In genomic region chr1:202282017-202282335, GRCh38 we compare ENCODE assay signal across 20 cellular contexts. TPM values are rescaled to one million over a fixed set of nuclear protein-coding genes. Genes with fewer than 3 reads are reported as not detected.
DNase-seq lines count a peak whose midpoint lies in the region; ATAC-seq, FAIRE-seq and TF ChIP-seq lines count a peak whose summit lies in the region.
"Had no signal": no experiment of that assay in that cellular context is flagged by ENCODE, and none has a peak within 500 bp of the region (broad histone marks: within the 10 kb centered on the region; RNA-seq: fewer than 3 reads in every experiment).

No MANE protein-coding gene starts in this region.

- DNase-seq in Panc1 (ENCODE audit: low read depth, low spot score) (no peak), endothelial cell of umbilical vein (ENCODE audit: low read depth, low spot score) (no peak), retina (peak; percentile 17), SJCRH30 (no peak), HuH-7.5 (ENCODE audit: low spot score) (no peak), left ventricle myocardium inferior (no peak), H4 (ENCODE audit: low spot score) (no peak)
- DNase-seq: activated CD4-positive, alpha-beta T cell treated with anti-CD3 and anti-CD28 coated beads, Interleukin-2, amount 10 ng/mL, durations not matched to agents 7 days and 5 days; CD4-positive, alpha-beta memory T cell; left ventricle myocardium superior; NCI-H526; occipital lobe; right cardiac atrium; SHP77 treated with DMSO at 0.1 percent for 48 hours; substantia nigra; T-helper 1 cell had no signal

- POLR2A ChIA-PET in Panc1 (lab: Charles Lee) (no interaction called here), endothelial cell of umbilical vein (lab: Charles Lee) (interaction anchor here (0.5 kb wide), 1 partner anchor 64 kb away, joined by 3 read pairs; no protein-coding TSS in a partner anchor)

- CTCF ChIA-PET in Panc1 (lab: Charles Lee), result no interaction called here
- CTCF ChIA-PET in endothelial cell of umbilical vein (lab: Charles Lee), result interaction anchor here (0.9 to 4.9 kb wide), 4 partner anchors 8 to 33 kb away, joined by 4 to 33 read pairs (median 4); no protein-coding TSS in a partner anchor

- no peak overlapping the region for H3K9ac ChIP-seq in BLaER1 treated with 17β-estradiol and CSF1 and Interleukin-3, amounts not matched to agents 10 nM and 100 nM
- peak overlapping the region; percentile 17 for H3K9ac ChIP-seq in endothelial cell of umbilical vein (replicated peaks; ENCODE audit: extremely low read depth, insufficient read depth, low read length)

- in situ Hi-C loops in Panc1 (cut with HindIII; ENCODE audit: low pct_unique_long_range_greater_than_20kb, low sequenced_read_pairs), result no loop called here

- ATAC-seq in Panc1, result peak; percentile 23; the same call in 1 of the 2 replicates
- ATAC-seq: GM23338, left ventricle myocardium superior had no signal

- BruUV-seq in Panc1 (replicated peaks; lab: Mats Ljungman, UMichigan), result no TSS peak
- no TSS peak for BruUV-seq in endothelial cell of umbilical vein (replicated peaks; lab: Mats Ljungman, UMichigan)

- H3K9me3 ChIP-seq in BLaER1 treated with 17β-estradiol and CSF1 and Interleukin-3, amounts not matched to agents 10 nM and 100 nM (replicated peaks in 1 of 11), result no peaks in the 10 kb centered on the region
- H3K9me3 ChIP-seq in Panc1 (ENCODE audit: control insufficient read depth, insufficient read depth, low read depth, low read length), result no peaks in the 10 kb centered on the region
- H3K9me3 ChIP-seq in endothelial cell of umbilical vein (replicated peaks; ENCODE audit: control insufficient read depth, insufficient read depth, low read length), result no peaks in the 10 kb centered on the region
- no peaks in the 10 kb centered on the region for H3K9me3 ChIP-seq in SJCRH30 (replicated peaks)
- H3K9me3 ChIP-seq in left ventricle myocardium inferior (replicated peaks), result no peaks in the 10 kb centered on the region

- H3K9me1 ChIP-seq in endothelial cell of umbilical vein (replicated peaks; ENCODE audit: control insufficient read depth, extremely low read depth, insufficient read depth, low read length), result no peaks in the 10 kb centered on the region

- no peak overlapping the region for H3K4me3 ChIP-seq in BLaER1 treated with 17β-estradiol and CSF1 and Interleukin-3, amounts not matched to agents 10 nM and 100 nM
- H3K4me3 ChIP-seq in Panc1 (ENCODE audit: low read depth in 2 of 2, low read length in 2 of 2) (no peak overlapping the region), endothelial cell of umbilical vein (replicated peaks in 1 of 3; ENCODE audit: insufficient read depth in 1 of 3, low read depth in 1 of 3, low read length in 3 of 3) (no peak overlapping the region), SJCRH30 (no peak overlapping the region), left ventricle myocardium inferior (no peak overlapping the region)
- H3K4me3 ChIP-seq: GM23338 had no signal

- no peak overlapping the region for H3K27ac ChIP-seq in BLaER1 treated with 17β-estradiol and CSF1 and Interleukin-3, amounts not matched to agents 10 nM and 100 nM
- no peak overlapping the region for H3K27ac ChIP-seq in Panc1 (ENCODE audit: low read length)
- peak overlapping the region; percentile 79 for H3K27ac ChIP-seq in endothelial cell of umbilical vein (ENCODE audit: insufficient read depth, low read depth, low read length)
- no peak overlapping the region for H3K27ac ChIP-seq in SJCRH30
- no peak overlapping the region for H3K27ac ChIP-seq in left ventricle myocardium inferior (replicated peaks)

- peaks cover 0 to 29% (median 0%) of the 10 kb centered on the region in 11 experiments; a peak in 9 of 22 replicates for H3K36me3 ChIP-seq in BLaER1 treated with 17β-estradiol and CSF1 and Interleukin-3, amounts not matched to agents 10 nM and 100 nM
- H3K36me3 ChIP-seq in Panc1 (ENCODE audit: control insufficient read depth, insufficient read depth, low read length), result no peaks in the 10 kb centered on the region
- H3K36me3 ChIP-seq in endothelial cell of umbilical vein (ENCODE audit: control insufficient read depth in 2 of 2, extremely low read depth in 1 of 2, insufficient read depth in 2 of 2, low read length in 2 of 2), result no peaks in the 10 kb centered on the region
- H3K36me3 ChIP-seq in SJCRH30, result no peaks in the 10 kb centered on the region
- H3K36me3 ChIP-seq in left ventricle myocardium inferior, result no peaks in the 10 kb centered on the region

- H2AFZ ChIP-seq in endothelial cell of umbilical vein (ENCODE audit: low read depth, low read length), result no peak overlapping the region
- H2AFZ ChIP-seq: GM23338 had no signal

- peak overlapping the region in 9 of 11 experiments; percentile 44 to 82 (median 64); a peak in 16 of 22 replicates for H3K4me2 ChIP-seq in BLaER1 treated with 17β-estradiol and CSF1 and Interleukin-3, amounts not matched to agents 10 nM and 100 nM
- peak overlapping the region; percentile 48 for H3K4me2 ChIP-seq in endothelial cell of umbilical vein (ENCODE audit: insufficient read depth, low read length)
- H3K4me2 ChIP-seq: GM23338 had no signal

- peak; percentile 42 for FAIRE-seq in endothelial cell of umbilical vein (lab: Jason Lieb, UNC)
- FAIRE-seq: bronchial epithelial cell, GM12891 had no signal

- TF ChIP-seq POLR2A in endothelial cell of umbilical vein (IDR thresholded peaks at IDR 0.05; ENCODE audit: low read depth, low read length), result no peak

- TF ChIP-seq CTCF in Panc1 (IDR thresholded peaks at IDR 0.05), result no peak
- no peak for TF ChIP-seq CTCF in endothelial cell of umbilical vein (IDR thresholded peaks at IDR 0.05; ENCODE audit: extremely low read depth in 1 of 2, insufficient read depth in 1 of 2, low read depth in 1 of 2, low read length in 2 of 2)
- TF ChIP-seq CTCF in left ventricle myocardium inferior (IDR thresholded peaks at IDR 0.05; ENCODE audit: borderline replicate concordance), result no peak

- peaks cover 0 to 3% (median 0%) of the 10 kb centered on the region in 11 experiments; a peak in 1 of 22 replicates for H3K27me3 ChIP-seq in BLaER1 treated with 17β-estradiol and CSF1 and Interleukin-3, amounts not matched to agents 10 nM and 100 nM
- H3K27me3 ChIP-seq in Panc1 (ENCODE audit: control insufficient read depth, insufficient read depth, low read length) (peaks cover 9% of the 10 kb centered on the region), endothelial cell of umbilical vein (ENCODE audit: control insufficient read depth in 2 of 2, insufficient read depth in 2 of 2, low read length in 2 of 2) (no peaks in the 10 kb centered on the region), SJCRH30 (no peaks in the 10 kb centered on the region), left ventricle myocardium inferior (ENCODE audit: low read depth) (no peaks in the 10 kb centered on the region)

- dilution Hi-C loops in endothelial cell of umbilical vein (cut with MboI; ENCODE audit: extremely low pct_ligation_motif_present, low sequenced_read_pairs), result no loop called here

- peaks cover 0 to 49% (median 41%) of the 10 kb centered on the region in 10 experiments; a peak in 16 of 20 replicates for H3K4me1 ChIP-seq in BLaER1 treated with 17β-estradiol and CSF1 and Interleukin-3, amounts not matched to agents 10 nM and 100 nM
- no peaks in the 10 kb centered on the region; the same call in 1 of the 2 replicates for H3K4me1 ChIP-seq in Panc1 (ENCODE audit: control insufficient read depth, insufficient read depth, low read length)
- peaks cover 82% of the 10 kb centered on the region for H3K4me1 ChIP-seq in endothelial cell of umbilical vein (ENCODE audit: control insufficient read depth, extremely low read depth, insufficient read depth, low read length)
- peaks cover 48% of the 10 kb centered on the region for H3K4me1 ChIP-seq in SJCRH30
- peaks cover 21% of the 10 kb centered on the region for H3K4me1 ChIP-seq in left ventricle myocardium inferior

- peaks cover 0 to 21% (median 5%) of the 10 kb centered on the region in 11 experiments; a peak in 8 of 22 replicates for H4K20me1 ChIP-seq in BLaER1 treated with 17β-estradiol and CSF1 and Interleukin-3, amounts not matched to agents 10 nM and 100 nM
- H4K20me1 ChIP-seq in endothelial cell of umbilical vein (replicated peaks; ENCODE audit: control insufficient read depth, extremely low read depth, insufficient read depth, low read length), result no peaks in the 10 kb centered on the region

- H3K79me2 ChIP-seq in endothelial cell of umbilical vein (ENCODE audit: control insufficient read depth, insufficient read depth, low read length), result no peaks in the 10 kb centered on the region

- intact Hi-C loops in Panc1 (cut with micrococcal nuclease; ENCODE audit: unreplicated experiment) (no loop called here), endothelial cell of umbilical vein (cut with micrococcal nuclease) (no loop called here), left ventricle myocardium inferior (cut with micrococcal nuclease) (no loop called here)

TF ChIP-seq in endothelial cell of umbilical vein, 7 proteins besides CTCF, POLR2A, EP300 and RAD21:
- TF ChIP-seq MYC (IDR thresholded peaks at IDR 0.05; ENCODE audit: low read depth, low read length) (no peak), EZH2 (IDR thresholded peaks at IDR 0.05; ENCODE audit: borderline replicate concordance, low read depth, low read length, severe bottlenecking) (no peak)

RNA-seq across cellular contexts. Expression of gene UBE2T, which starts 59.8 kb away (rescaled TPM):
- total RNA-seq in Panc1 (2021; ENCODE audit: unreplicated experiment) (67.8 TPM), endothelial cell of umbilical vein (45.9 and 47.1 TPM in 2 replicates), left ventricle myocardium inferior (11.8 TPM)
- 36.8 TPM for polyA plus RNA-seq in Panc1 (2012; ENCODE audit: insufficient read length)
- polyA plus RNA-seq in endothelial cell of umbilical vein, result 87.8 and 89.0 TPM in 2 replicates
- 96.5 and 103 TPM in 2 replicates for polyA plus RNA-seq in endothelial cell of umbilical vein (2011; cell fraction: cytosol; rRNA removed)
- polyA plus RNA-seq in endothelial cell of umbilical vein (2011; cell fraction: nucleus; rRNA removed), result 51.1 and 63.7 TPM in 2 replicates
- polyA plus RNA-seq in endothelial cell of umbilical vein (2012), result 36.4 and 68.8 TPM in 2 replicates
- 50.6 and 55.5 TPM in 2 replicates for polyA minus RNA-seq in endothelial cell of umbilical vein
- polyA minus RNA-seq in endothelial cell of umbilical vein (2011; cell fraction: cytosol; rRNA and poly(A)+ RNA removed), result 57.5 TPM
- 13.0 and 21.8 TPM in 2 replicates for polyA minus RNA-seq in endothelial cell of umbilical vein (2011; cell fraction: nucleus; rRNA and poly(A)+ RNA removed)
- total RNA-seq in SJCRH30 (2014; rRNA removed; shearing (Covaris generic)), result 209 and 216 TPM in 2 replicates
- 239 and 293 TPM in 2 replicates for total RNA-seq in H4 (2014; rRNA removed; shearing (Covaris generic))
